9 cellular contexts compared by ENCODE assay signal in the genomic region with DNA sequence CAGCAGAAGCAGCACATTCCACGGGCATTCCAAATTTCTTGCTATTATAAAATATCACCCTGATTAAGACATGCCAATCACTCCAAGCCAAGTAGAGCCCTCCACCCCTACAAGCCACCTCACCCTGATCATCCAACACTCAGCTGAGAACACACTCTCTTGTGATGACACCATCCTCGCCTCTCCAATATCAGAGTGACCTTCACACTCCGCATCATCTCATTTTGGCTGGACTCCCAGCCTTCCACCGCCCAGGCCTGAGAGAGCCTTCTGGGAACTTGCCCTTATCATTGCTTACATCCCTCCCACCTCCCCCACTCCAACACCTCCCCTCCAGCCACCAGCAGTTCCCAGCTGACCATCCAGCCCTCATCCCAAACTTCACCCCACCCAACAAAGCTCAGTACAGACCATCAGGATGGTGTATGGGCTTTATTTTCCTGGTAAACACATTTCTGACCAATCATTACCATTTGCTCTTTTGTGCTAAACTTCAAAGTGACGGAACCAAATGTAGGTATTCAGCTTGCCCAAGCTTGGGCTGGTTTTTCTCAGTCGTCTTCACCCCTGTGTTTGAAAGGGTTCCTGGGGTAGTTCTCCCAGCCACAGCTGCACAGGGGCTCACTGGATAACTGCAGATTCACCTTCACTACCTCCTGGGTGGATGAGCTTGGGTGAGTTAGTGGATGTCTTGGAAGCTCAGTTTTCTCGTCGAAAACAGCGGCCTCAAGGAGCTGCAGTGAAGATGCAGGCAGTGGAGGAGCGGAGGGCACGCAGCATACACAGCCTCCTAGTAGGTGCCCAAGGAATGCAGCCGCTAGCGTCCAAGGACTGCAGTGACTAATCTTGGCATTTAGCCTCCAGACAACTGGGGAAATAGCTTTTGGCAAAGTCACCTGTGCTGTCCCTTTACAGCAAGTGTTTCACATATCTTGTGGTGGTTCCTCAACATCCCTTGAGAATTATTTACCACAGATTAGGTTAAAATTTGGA.
DNase-seq lines count a peak whose midpoint lies in the region; ATAC-seq and TF ChIP-seq lines count a peak whose summit lies in the region.
"Had no signal": no experiment of that assay in that cellular context is flagged by ENCODE, and none has a peak within 500 bp of the region (broad histone marks: within the 10 kb centered on the region; RNA-seq: fewer than 3 reads in every experiment).

No MANE protein-coding gene starts in this region.

- H3K4me3 Mint-ChIP-seq in activated CD8-positive, alpha-beta memory T cell treated with anti-CD3 and anti-CD28 coated beads, Interleukin-2, amount 10 ng/mL, durations not matched to agents 7 days and 5 days: no peak overlapping the region

- H3K27me3 ChIP-seq in ascending aorta: no peaks in the 10 kb centered on the region
- H3K27me3 ChIP-seq in BE2C: no peaks in the 10 kb centered on the region

- peaks cover 2% of the 10 kb centered on the region for H3K9me3 Mint-ChIP-seq in activated CD8-positive, alpha-beta memory T cell treated with anti-CD3 and anti-CD28 coated beads, Interleukin-2, amount 10 ng/mL, durations not matched to agents 7 days and 5 days (ENCODE audit: low read depth)

- H3K27ac Mint-ChIP-seq in activated CD8-positive, alpha-beta memory T cell treated with anti-CD3 and anti-CD28 coated beads, Interleukin-2, amount 10 ng/mL, durations not matched to agents 7 days and 5 days: peak overlapping the region; percentile 94

- peak overlapping the region; percentile 29 to 44 for H3K27ac ChIP-seq in ascending aorta

- TF ChIP-seq CTCF in ascending aorta (IDR thresholded peaks at IDR 0.05) (no peak), BE2C (IDR thresholded peaks at IDR 0.05; ENCODE audit: low read depth, low read length) (no peak)

- peaks cover 52% of the 10 kb centered on the region for H3K4me1 Mint-ChIP-seq in activated CD8-positive, alpha-beta memory T cell treated with anti-CD3 and anti-CD28 coated beads, Interleukin-2, amount 10 ng/mL, durations not matched to agents 7 days and 5 days

- no peaks in the 10 kb centered on the region for H3K27me3 Mint-ChIP-seq in activated CD8-positive, alpha-beta memory T cell treated with anti-CD3 and anti-CD28 coated beads, Interleukin-2, amount 10 ng/mL, durations not matched to agents 7 days and 5 days

- no peak overlapping the region for H3K4me3 ChIP-seq in ascending aorta
- H3K4me3 ChIP-seq in BE2C (ENCODE audit: low read depth, low read length): no peak overlapping the region

- DNase-seq in activated CD8-positive, alpha-beta memory T cell treated with anti-CD3 and anti-CD28 coated beads, Interleukin-2, amount 10 ng/mL, durations not matched to agents 7 days and 5 days: no peak
- DNase-seq in activated CD8-positive, alpha-beta memory T cell treated with anti-CD3 and anti-CD28 coated beads for 24 hours: no peak
- DNase-seq in ascending aorta (ENCODE audit: low spot score in 2 of 2): peak in 1 of 2 donors; percentile 88
- no peak for DNase-seq in left colon
- DNase-seq in ureter (ENCODE audit: low spot score): peak; percentile 61
- DNase-seq in BE2C: no peak
- DNase-seq in NCI-H1436 (lab: John Stamatoyannopoulos, UW): no peak
- no peak for DNase-seq in stimulated activated CD4-positive, alpha-beta T cell treated with anti-CD3 and anti-CD28 coated beads, Interleukin-15, amount 100 ng/mL, for 24 hours
- DNase-seq: DMS79 treated with DMSO at 0.1 percent for 48 hours had no signal

- intact Hi-C loops in ascending aorta (cut with DNase I): loop anchor here (5.0 kb wide), 2 partner anchors 55 to 215 kb away; no protein-coding TSS in a partner anchor
- intact Hi-C loops in left colon (cut with DNase I, micrococcal nuclease): no loop called here

- H3K36me3 Mint-ChIP-seq in activated CD8-positive, alpha-beta memory T cell treated with anti-CD3 and anti-CD28 coated beads, Interleukin-2, amount 10 ng/mL, durations not matched to agents 7 days and 5 days: peaks cover 12% of the 10 kb centered on the region

- H3K36me3 ChIP-seq in ascending aorta (no peaks in the 10 kb centered on the region), BE2C (no peaks in the 10 kb centered on the region)

- CTCF ChIA-PET in activated CD8-positive, alpha-beta memory T cell treated with anti-CD3 and anti-CD28 coated beads, Interleukin-2, amount 10 ng/mL, durations not matched to agents 7 days and 5 days (lab: Charles Lee): interaction anchor here (0.6 to 3.2 kb wide), 3 partner anchors 30 to 877 kb away, joined by 3 to 10 read pairs (median 3); no protein-coding TSS in a partner anchor

- H3K4me1 ChIP-seq in ascending aorta (peaks cover 0 to 10% of the 10 kb centered on the region in 2 donors), BE2C (peaks cover 9% of the 10 kb centered on the region)

- ATAC-seq in activated CD8-positive, alpha-beta memory T cell treated with anti-CD3 and anti-CD28 coated beads, Interleukin-2, amount 10 ng/mL, durations not matched to agents 7 days and 5 days: no peak
- ATAC-seq in left colon: peak; percentile 58

- no peaks in the 10 kb centered on the region for H3K9me3 ChIP-seq in ascending aorta
- H3K9me3 ChIP-seq in BE2C: no peaks in the 10 kb centered on the region
